Comparison of ENCODE assay signal across 22 cellular contexts in genomic region chr15:72873379-72874233, GRCh38.
DNase-seq lines count a peak whose midpoint lies in the region; ATAC-seq and TF ChIP-seq lines count a peak whose summit lies in the region.
"Had no signal": no experiment of that assay in that cellular context is flagged by ENCODE, and none has a peak within 500 bp of the region (broad histone marks: within the 10 kb centered on the region; RNA-seq: fewer than 3 reads in every experiment).

No MANE protein-coding gene starts in this region.

- peaks cover 0 to 12% (median 0%) of the 10 kb centered on the region in 7 donors for H3K27me3 ChIP-seq in heart right ventricle
- no peaks in the 10 kb centered on the region for H3K27me3 ChIP-seq in WERI-Rb-1 (ENCODE audit: insufficient read depth, low read depth, severe bottlenecking)
- no peaks in the 10 kb centered on the region for H3K27me3 ChIP-seq in vagina
- H3K27me3 ChIP-seq: right lobe of liver, upper lobe of left lung had no signal

- intact Hi-C loops in cardiac septum (cut with DNase I), result no loop called here
- intact Hi-C loops in heart right ventricle (cut with DNase I), result loop anchor here in 1 of 10 donors (5.0 kb wide), 1 partner anchor 46 kb away; no protein-coding TSS in a partner anchor
- intact Hi-C loops in vagina (cut with DNase I), result no loop called here

- ATAC-seq in heart right ventricle, result no peak
- no peak for ATAC-seq in HG03097 (IDR thresholded peaks at IDR 0.05; ENCODE audit: low FRiP score, unreplicated experiment)
- ATAC-seq: activated CD4-positive, alpha-beta T cell treated with anti-CD3 and anti-CD28 coated beads for 36 hours; activated T-cell treated with anti-CD3 and anti-CD28 coated beads, Interleukin-2, amount 50 U/mL, for 72 hours; right lobe of liver had no signal

- TF ChIP-seq POLR2A in vagina (IDR thresholded peaks at IDR 0.05), result no peak

- H3K9me3 ChIP-seq in heart right ventricle, result peaks cover 0 to 5% (median 0%) of the 10 kb centered on the region in 11 donors
- no peaks in the 10 kb centered on the region for H3K9me3 ChIP-seq in WERI-Rb-1 (ENCODE audit: severe bottlenecking)
- H3K9me3 ChIP-seq in vagina, result no peaks in the 10 kb centered on the region
- H3K9me3 ChIP-seq: BE2C, right lobe of liver, upper lobe of left lung had no signal

- TF ChIP-seq CTCF in heart right ventricle (IDR thresholded peaks at IDR 0.05) (no peak), WERI-Rb-1 (IDR thresholded peaks at IDR 0.05; ENCODE audit: low read depth, low read length) (no peak), vagina (IDR thresholded peaks at IDR 0.05) (no peak)

- H3K4me3 ChIP-seq in heart right ventricle (no peak overlapping the region), WERI-Rb-1 (ENCODE audit: low read depth, low read length) (no peak overlapping the region), vagina (no peak overlapping the region)
- H3K4me3 ChIP-seq: lung, right lobe of liver, upper lobe of left lung had no signal

- H3K4me1 ChIP-seq in heart right ventricle (peaks cover 0 to 9% (median 0%) of the 10 kb centered on the region in 9 donors), vagina (no peaks in the 10 kb centered on the region)
- H3K4me1 ChIP-seq: BE2C, right lobe of liver, upper lobe of left lung had no signal

- WGBS in heart right ventricle, 2 donors, result 50 to 52% methylated on average over 12 of the region's 12 CpGs

- DNase-seq in cardiac septum (ENCODE audit: low spot score) (peak; percentile 26), heart right ventricle (no peak), WERI-Rb-1 (no peak), myocyte (ENCODE audit: low read depth) (peak; percentile 95), vagina (ENCODE audit: extremely low spot score in 2 of 2) (peak; percentile 75 to 87), HUDEP-2 (lab: John Stamatoyannopoulos, UW; ENCODE audit: unreplicated experiment in 76 of 76) (no peak), COLO829 (ENCODE audit: low spot score) (no peak)
- DNase-seq: activated CD4-positive, alpha-beta T cell treated with anti-CD3 and anti-CD28 coated beads for 36 hours; activated T-cell treated with anti-CD3 and anti-CD28 coated beads, Interleukin-2, amount 50 U/mL, for 72 hours; aorta; BE2C; COR-L47; kidney; NCI-H1417; NCI-H2227 treated with DMSO at 0.1 percent for 48 hours; right lobe of liver; SIG-M5; stimulated activated CD4-positive, alpha-beta T cell treated with anti-CD3 and anti-CD28 coated beads, Interleukin-15, amount 100 ng/mL, for 24 hours; T-helper 1 cell; upper lobe of left lung had no signal

- H3K27ac ChIP-seq in heart right ventricle (no peak overlapping the region), WERI-Rb-1 (peak overlapping the region; percentile 26; the same call in 1 of the 2 replicates), vagina (no peak overlapping the region)
- H3K27ac ChIP-seq: right lobe of liver, upper lobe of left lung had no signal

- H3K36me3 ChIP-seq in heart right ventricle, result no peaks in the 10 kb centered on the region
- no peaks in the 10 kb centered on the region for H3K36me3 ChIP-seq in WERI-Rb-1
- no peaks in the 10 kb centered on the region for H3K36me3 ChIP-seq in vagina
- H3K36me3 ChIP-seq: BE2C, right lobe of liver, upper lobe of left lung had no signal

Comparison
In these comparisons a context has a peak if more than half of its experiments do, and no peak if none do; other contexts are left out.
1. DNase-seq: peak in cardiac septum (single experiment), myocyte (single experiment) and vagina (2 of 2); none in heart right ventricle (0 of 2), WERI-Rb-1 (single experiment), HUDEP-2 (0 of 76) and COLO829 (single experiment).